Comparison of ENCODE assay signal across 12 cellular contexts in the genomic region with DNA sequence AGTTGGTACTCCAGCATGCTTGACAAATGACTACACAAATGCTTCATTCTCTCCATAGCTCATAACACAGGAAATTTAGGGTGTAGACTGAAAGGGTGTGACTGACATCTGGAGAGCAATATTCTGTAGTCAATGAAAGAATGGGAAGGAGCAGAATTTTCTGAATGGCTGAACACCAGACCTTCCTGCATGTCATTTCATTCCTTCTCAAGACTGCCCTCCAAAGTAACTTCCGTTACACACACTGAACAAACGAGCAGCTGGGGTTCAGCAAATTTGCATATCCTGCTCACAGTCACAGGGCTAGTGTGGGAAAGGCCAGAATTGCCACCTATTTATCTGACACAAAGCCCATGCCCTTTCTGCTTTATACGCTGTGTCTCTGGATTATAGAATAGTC.
DNase-seq lines count a peak whose midpoint lies in the region; ATAC-seq, FAIRE-seq and TF ChIP-seq lines count a peak whose summit lies in the region.
"Had no signal": no experiment of that assay in that cellular context is flagged by ENCODE, and none has a peak within 500 bp of the region (broad histone marks: within the 10 kb centered on the region; RNA-seq: fewer than 3 reads in every experiment).

No MANE protein-coding gene starts in this region.

- peaks cover 4% of the 10 kb centered on the region for H3K9me3 Mint-ChIP-seq in activated naive CD8-positive, alpha-beta T cell treated with anti-CD3 and anti-CD28 coated beads, Interleukin-2, amount 50 U/mL, for 24 hours
- H3K9me3 Mint-ChIP-seq in CD14-positive monocyte = peaks cover 0 to 5% (median 0%) of the 10 kb centered on the region in 7 donors

- ATAC-seq in GM19463 (IDR thresholded peaks at IDR 0.05; ENCODE audit: unreplicated experiment) (peak; percentile 100), HG03066 (IDR thresholded peaks at IDR 0.05; ENCODE audit: low read depth, unreplicated experiment) (peak; percentile 100), pancreas (no peak)
- ATAC-seq in activated naive CD8-positive, alpha-beta T cell treated with anti-CD3 and anti-CD28 coated beads, Interleukin-2, amount 50 U/mL, for 24 hours = peak; percentile 69

- H3K9me3 ChIP-seq in small intestine (ENCODE audit: control insufficient read depth, low read depth) = no peaks in the 10 kb centered on the region
- no peaks in the 10 kb centered on the region for H3K9me3 ChIP-seq in pancreas

- intact Hi-C loops in CD14-positive monocyte (cut with micrococcal nuclease) (no loop called here), pancreas (cut with DNase I) (no loop called here)

- H3K27me3 ChIP-seq in small intestine (ENCODE audit: control insufficient read depth in 2 of 2, insufficient read depth in 2 of 2, low read length in 2 of 2) (no peaks in the 10 kb centered on the region), pancreas (no peaks in the 10 kb centered on the region)

- no peak for DNase-seq in GM12892 (ENCODE audit: insufficient read length)
- DNase-seq in activated naive CD8-positive, alpha-beta T cell treated with anti-CD3 and anti-CD28 coated beads, Interleukin-2, amount 50 U/mL, for 24 hours = no peak
- no peak for DNase-seq in CD14-positive monocyte (ENCODE audit: low spot score)
- no peak for DNase-seq in small intestine
- DNase-seq in pancreas = no peak
- DNase-seq in SHP77 treated with DMSO at 0.1 percent for 48 hours (lab: John Stamatoyannopoulos, UW) = no peak
- DNase-seq: left ventricle myocardium superior had no signal

- no peak for TF ChIP-seq POLR2A in GM12892 (IDR thresholded peaks at IDR 0.05; ENCODE audit: low read depth, low read length)

- H3K4me1 Mint-ChIP-seq in activated naive CD8-positive, alpha-beta T cell treated with anti-CD3 and anti-CD28 coated beads, Interleukin-2, amount 50 U/mL, for 24 hours = peaks cover 4% of the 10 kb centered on the region
- peaks cover 14% of the 10 kb centered on the region for H3K4me1 Mint-ChIP-seq in CD14-positive monocyte

- no peaks in the 10 kb centered on the region for H3K36me3 Mint-ChIP-seq in activated naive CD8-positive, alpha-beta T cell treated with anti-CD3 and anti-CD28 coated beads, Interleukin-2, amount 50 U/mL, for 24 hours (ENCODE audit: low read depth)
- no peaks in the 10 kb centered on the region for H3K36me3 Mint-ChIP-seq in CD14-positive monocyte

- H3K27me3 Mint-ChIP-seq in activated naive CD8-positive, alpha-beta T cell treated with anti-CD3 and anti-CD28 coated beads, Interleukin-2, amount 50 U/mL, for 24 hours = no peaks in the 10 kb centered on the region
- H3K27me3 Mint-ChIP-seq in CD14-positive monocyte (ENCODE audit: low read depth in 3 of 3) = peaks cover 0 to 1% (median 0%) of the 10 kb centered on the region in 3 donors

- FAIRE-seq in GM12892 (lab: Jason Lieb, UNC) = peak; percentile 98
- FAIRE-seq in small intestine (lab: Jason Lieb, UNC) = no peak
- FAIRE-seq in pancreas (lab: Jason Lieb, UNC) = no peak
- FAIRE-seq: endothelial cell of umbilical vein, urothelium cell line had no signal

- TF ChIP-seq CTCF in CD14-positive monocyte (IDR thresholded peaks at IDR 0.05) (no peak), pancreas (IDR thresholded peaks at IDR 0.05) (no peak)

- H3K27ac ChIP-seq in small intestine (ENCODE audit: low read depth in 1 of 2, low read length in 1 of 2) (no peak overlapping the region), pancreas (no peak overlapping the region)
- H3K27ac ChIP-seq: SK-N-MC had no signal

- no peaks in the 10 kb centered on the region for H3K4me1 ChIP-seq in small intestine (ENCODE audit: control insufficient read depth in 2 of 2, insufficient read depth in 1 of 2, low read depth in 1 of 2, low read length in 1 of 2)
- peaks cover 0 to 8% (median 0%) of the 10 kb centered on the region in 3 donors for H3K4me1 ChIP-seq in pancreas

- no peak overlapping the region for H3K4me3 Mint-ChIP-seq in activated naive CD8-positive, alpha-beta T cell treated with anti-CD3 and anti-CD28 coated beads, Interleukin-2, amount 50 U/mL, for 24 hours
- H3K4me3 Mint-ChIP-seq in CD14-positive monocyte = no peak overlapping the region

- H3K36me3 ChIP-seq in small intestine (ENCODE audit: control insufficient read depth in 2 of 2, insufficient read depth in 2 of 2, low read length in 2 of 2) (no peaks in the 10 kb centered on the region), pancreas (no peaks in the 10 kb centered on the region)

- H3K4me3 ChIP-seq in small intestine (ENCODE audit: low read depth in 1 of 2, low read length in 2 of 2) (no peak overlapping the region), pancreas (no peak overlapping the region)
- H3K4me3 ChIP-seq: SK-N-MC had no signal

- H3K27ac Mint-ChIP-seq in activated naive CD8-positive, alpha-beta T cell treated with anti-CD3 and anti-CD28 coated beads, Interleukin-2, amount 50 U/mL, for 24 hours = no peak overlapping the region
- no peak overlapping the region for H3K27ac Mint-ChIP-seq in CD14-positive monocyte

- WGBS in small intestine, 3 donors = 50 to 59% (median 51%) methylated on average over 3 of the region's 3 CpGs
- 45 to 58% methylated on average over 3 of the region's 3 CpGs for WGBS in pancreas, 2 donors

Comparison
In these comparisons a context has a peak if more than half of its experiments do, and no peak if none do; other contexts are left out.
1. ATAC-seq: peak in GM19463 (single experiment), HG03066 (single experiment) and activated naive CD8-positive, alpha-beta T cell treated with anti-CD3 and anti-CD28 coated beads, Interleukin-2, amount 50 U/mL, for 24 hours (single experiment); none in pancreas (0 of 4).